12 cellular contexts compared by ENCODE assay signal in the genomic region with DNA sequence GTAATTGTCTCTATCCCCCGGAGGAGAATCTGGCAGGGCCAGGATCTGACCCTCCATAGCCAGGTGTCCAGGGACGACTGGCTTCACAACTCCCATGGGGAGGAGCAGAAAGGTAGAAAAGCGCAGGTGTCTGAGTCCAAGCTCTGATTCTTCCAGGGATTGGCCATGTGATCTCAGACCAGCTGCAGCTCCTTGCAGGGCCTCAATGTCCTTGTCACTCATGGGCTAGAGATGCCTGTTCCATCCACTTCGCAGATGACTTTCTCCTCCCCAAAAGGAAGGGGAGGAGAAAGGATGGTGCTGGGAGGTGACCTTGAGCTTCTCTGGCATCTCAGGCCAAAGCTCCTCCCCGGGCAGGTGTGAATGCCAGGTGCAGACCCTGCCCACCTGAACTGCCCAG. TPM values are rescaled to one million over a fixed set of nuclear protein-coding genes. Genes with fewer than 3 reads are reported as not detected.
A peak's percentile ranks its signal among the peaks of the same experiment; 100 is the strongest.
DNase-seq lines count a peak whose midpoint lies in the region; ATAC-seq and TF ChIP-seq lines count a peak whose summit lies in the region.
"Had no signal": no experiment of that assay in that cellular context is flagged by ENCODE, and none has a peak within 500 bp of the region (broad histone marks: within the 10 kb centered on the region; RNA-seq: fewer than 3 reads in every experiment).

No MANE protein-coding gene starts in this region.

- H3K27me3 ChIP-seq in CD8-positive, alpha-beta T cell (ENCODE audit: insufficient read depth, low read length), result no peaks in the 10 kb centered on the region
- H3K27me3 ChIP-seq in esophagus (ENCODE audit: control insufficient read depth in 1 of 2, insufficient read depth in 2 of 2, low read length in 2 of 2) (no peaks in the 10 kb centered on the region), sigmoid colon (no peaks in the 10 kb centered on the region)
- H3K27me3 ChIP-seq: BE2C, SJSA1 had no signal

- H3K27ac Mint-ChIP-seq in CD8-positive, alpha-beta T cell, result peak overlapping the region; percentile 60

- H3K4me3 Mint-ChIP-seq in CD8-positive, alpha-beta T cell, result no peak overlapping the region

- H3K4me3 ChIP-seq in CD8-positive, alpha-beta T cell (ENCODE audit: low read depth, low read length), result no peak overlapping the region
- H3K4me3 ChIP-seq in esophagus (ENCODE audit: low read depth in 1 of 2, low read length in 2 of 2), result no peak overlapping the region
- no peak overlapping the region for H3K4me3 ChIP-seq in sigmoid colon
- H3K4me3 ChIP-seq: SJSA1 had no signal

- ATAC-seq in CD8-positive, alpha-beta T cell, result no peak
- no peak for ATAC-seq in HG03565 (IDR thresholded peaks at IDR 0.05; ENCODE audit: unreplicated experiment)

- H3K9me3 ChIP-seq in CD8-positive, alpha-beta T cell (ENCODE audit: low read length), result no peaks in the 10 kb centered on the region
- H3K9me3 ChIP-seq in esophagus (ENCODE audit: control insufficient read depth in 2 of 2, insufficient read depth in 1 of 2, low read depth in 1 of 2, low read length in 1 of 2), result no peaks in the 10 kb centered on the region
- H3K9me3 ChIP-seq in sigmoid colon, result no peaks in the 10 kb centered on the region
- H3K9me3 ChIP-seq: BE2C, SJSA1 had no signal

- H3K9me3 Mint-ChIP-seq in CD8-positive, alpha-beta T cell, result no peaks in the 10 kb centered on the region

- POLR2A ChIA-PET in CD8-positive, alpha-beta T cell (lab: Charles Lee), result no interaction called here

- peaks cover 12% of the 10 kb centered on the region for H3K4me1 Mint-ChIP-seq in CD8-positive, alpha-beta T cell (ENCODE audit: low read depth)

- CTCF ChIA-PET in CD8-positive, alpha-beta T cell (lab: Charles Lee), result no interaction called here

- no peak overlapping the region for H3K27ac ChIP-seq in CD8-positive, alpha-beta T cell (ENCODE audit: low read depth, low read length)
- H3K27ac ChIP-seq in esophagus (ENCODE audit: low read depth in 2 of 2, low read length in 1 of 2) (peak overlapping the region; percentile 84 to 89), sigmoid colon (peak overlapping the region; percentile 90 to 99 (median 98))
- H3K27ac ChIP-seq: SJSA1 had no signal

- no peaks in the 10 kb centered on the region for H3K36me3 Mint-ChIP-seq in CD8-positive, alpha-beta T cell

- no peaks in the 10 kb centered on the region for H3K27me3 Mint-ChIP-seq in CD8-positive, alpha-beta T cell (ENCODE audit: low read depth)

- H3K36me3 ChIP-seq in CD8-positive, alpha-beta T cell (ENCODE audit: insufficient read depth, low read length), result no peaks in the 10 kb centered on the region
- H3K36me3 ChIP-seq in esophagus (ENCODE audit: control insufficient read depth in 2 of 2, insufficient read depth in 2 of 2, low read length in 1 of 2) (no peaks in the 10 kb centered on the region), sigmoid colon (peaks cover 0 to 16% (median 0%) of the 10 kb centered on the region in 4 donors)
- H3K36me3 ChIP-seq: BE2C had no signal

- WGBS in esophagus, 2 donors, result 63 to 72% methylated on average over 5 of the region's 5 CpGs
- 50 to 65% methylated on average over 5 of the region's 5 CpGs for WGBS in sigmoid colon, 2 donors

- intact Hi-C loops in CD8-positive, alpha-beta T cell (cut with DNase I, micrococcal nuclease), result no loop called here
- intact Hi-C loops in sigmoid colon (cut with DNase I), result no loop called here

- no peak for TF ChIP-seq CTCF in CD8-positive, alpha-beta T cell (IDR thresholded peaks at IDR 0.05)
- no peak for TF ChIP-seq CTCF in sigmoid colon (IDR thresholded peaks at IDR 0.05)

- no peak for TF ChIP-seq POLR2A in sigmoid colon (IDR thresholded peaks at IDR 0.05)

- peaks cover 2% of the 10 kb centered on the region for H3K4me1 ChIP-seq in CD8-positive, alpha-beta T cell (ENCODE audit: insufficient read depth, low read length)
- peaks cover 23 to 26% of the 10 kb centered on the region in 2 donors for H3K4me1 ChIP-seq in esophagus (ENCODE audit: control insufficient read depth in 2 of 2, insufficient read depth in 2 of 2, low read length in 1 of 2)
- H3K4me1 ChIP-seq in sigmoid colon, result peaks cover 0 to 100% (median 98%) of the 10 kb centered on the region in 4 donors

- no peak for TF ChIP-seq EP300 in sigmoid colon (IDR thresholded peaks at IDR 0.05)

- peak in 1 of 7 experiments; percentile 2 for DNase-seq in CD8-positive, alpha-beta T cell
- DNase-seq in NCI-H2196 (lab: John Stamatoyannopoulos, UW; ENCODE audit: unreplicated experiment) (peak; percentile 31), sigmoid colon (no peak), NCI-H1436 (lab: John Stamatoyannopoulos, UW) (no peak), retina (no peak)
- DNase-seq in stimulated activated CD4-positive, alpha-beta T cell treated with anti-CD3 and anti-CD28 coated beads, Interleukin-15, amount 100 ng/mL, for 24 hours, result no peak
- DNase-seq: activated T-cell treated with anti-CD3 and anti-CD28 coated beads for 4 hours; BE2C; stimulated activated CD8-positive, alpha-beta memory T cell treated with anti-CD3 and anti-CD28 coated beads, Interleukin-4, amount 100 ng/mL, for 48 hours had no signal

RNA-seq across cellular contexts. Expression of a gene that starts 22.6 kb away (rescaled TPM):
- 1 to 10 TPM; 3.6 to 5.1 TPM for total RNA-seq in CD8-positive, alpha-beta T cell
- polyA plus RNA-seq in esophagus (10 to 100 TPM; 37.6 to 55.0 TPM), sigmoid colon (100 to 1,000 TPM in 1 of 3 donors, 10 to 100 TPM in 1, 1 to 10 TPM in 1; 6.0 to 104 (median 10.4) TPM)
- 100 to 1,000 TPM in 3 of 4 donors, 10 to 100 TPM in 1; 66.3 to 761 (median 213) TPM for total RNA-seq in sigmoid colon

Comparison
In these comparisons a context has a peak if more than half of its experiments do, and no peak if none do; other contexts are left out.
1. RNA of a gene that starts 22.6 kb away (total RNA-seq): 66.3 to 761 TPM in sigmoid colon; 3.6 to 5.1 TPM in CD8-positive, alpha-beta T cell; every median in the first group is over 10 times any median in the second.